Comparison of ENCODE assay signal across 12 cellular contexts in the genomic region with DNA sequence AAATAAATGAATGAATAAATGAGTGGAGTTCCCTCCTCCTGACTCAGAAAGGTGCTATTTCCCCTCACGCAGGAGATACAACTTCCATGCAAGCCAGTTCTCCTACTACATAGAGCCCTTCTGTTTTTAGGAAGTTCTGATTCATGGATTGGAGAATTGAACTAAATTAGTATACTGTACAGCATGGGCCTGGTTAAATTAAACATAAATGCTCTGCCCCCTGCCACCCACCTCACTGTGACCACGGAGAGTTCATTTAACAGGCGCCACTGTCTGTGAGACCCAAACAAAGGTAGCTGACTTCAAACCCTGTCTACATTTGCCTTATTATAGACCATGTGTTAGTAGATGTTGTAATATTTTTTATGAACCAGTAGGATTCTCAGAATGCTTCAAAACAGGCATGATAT. TPM values are rescaled to one million over a fixed set of nuclear protein-coding genes. Genes with fewer than 3 reads are reported as not detected.
DNase-seq lines count a peak whose midpoint lies in the region; ATAC-seq and TF ChIP-seq lines count a peak whose summit lies in the region.
"Had no signal": no experiment of that assay in that cellular context is flagged by ENCODE, and none has a peak within 500 bp of the region (broad histone marks: within the 10 kb centered on the region; RNA-seq: fewer than 3 reads in every experiment).

No MANE protein-coding gene starts in this region.

- H3K9me3 Mint-ChIP-seq in osteocyte (ENCODE audit: unreplicated experiment) = no peaks in the 10 kb centered on the region
- H3K9me3 Mint-ChIP-seq: activated naive CD4-positive, alpha-beta T cell treated with anti-CD3 and anti-CD28 coated beads, Interleukin-2, amount 10 ng/mL, durations not matched to agents 7 days and 5 days had no signal

- peaks cover 74% of the 10 kb centered on the region for H3K4me1 Mint-ChIP-seq in osteocyte (ENCODE audit: unreplicated experiment)

- no peak overlapping the region for H2AFZ ChIP-seq in fibroblast of lung (ENCODE audit: low read length)

- TF ChIP-seq CTCF in fibroblast of lung (conservative IDR thresholded peaks at IDR 0.05 in 1 of 2, IDR thresholded peaks at IDR 0.05 in 1 of 2; ENCODE audit: low read depth in 1 of 2, low read length in 2 of 2) = no peak
- TF ChIP-seq CTCF in osteocyte (IDR thresholded peaks at IDR 0.05) = no peak
- TF ChIP-seq CTCF in A673 (conservative IDR thresholded peaks at IDR 0.05; ENCODE audit: low read depth, low read length) = no peak

- peak overlapping the region; percentile 96 for H3K27ac Mint-ChIP-seq in osteocyte (ENCODE audit: unreplicated experiment)
- H3K27ac Mint-ChIP-seq: activated naive CD4-positive, alpha-beta T cell treated with anti-CD3 and anti-CD28 coated beads, Interleukin-2, amount 10 ng/mL, durations not matched to agents 7 days and 5 days had no signal

- ATAC-seq in HG02571 (IDR thresholded peaks at IDR 0.05; ENCODE audit: unreplicated experiment) = no peak

- H3K4me1 ChIP-seq in NT2/D1 (ENCODE audit: insufficient read depth, insufficient read length) = peaks cover 4% of the 10 kb centered on the region
- peaks cover 24% of the 10 kb centered on the region for H3K4me1 ChIP-seq in fibroblast of lung (ENCODE audit: control insufficient read depth, extremely low read depth, insufficient read depth, low read length)
- peaks cover 12% of the 10 kb centered on the region for H3K4me1 ChIP-seq in A673 (ENCODE audit: insufficient read depth, low read length, poor library complexity, severe bottlenecking)

- H3K36me3 ChIP-seq in NT2/D1 (ENCODE audit: insufficient read depth, insufficient read length, low read length) (no peaks in the 10 kb centered on the region), fibroblast of lung (ENCODE audit: control insufficient read depth, insufficient read depth, low read length) (no peaks in the 10 kb centered on the region), A673 (ENCODE audit: insufficient read depth, low read length, poor library complexity, severe bottlenecking) (no peaks in the 10 kb centered on the region)

- no TSS peak for BruUV-seq in A673 (replicated peaks; lab: Mats Ljungman, UMichigan)

- H3K27me3 ChIP-seq in NT2/D1 (ENCODE audit: insufficient read depth, insufficient read length) (no peaks in the 10 kb centered on the region), fibroblast of lung (ENCODE audit: control insufficient read depth, insufficient read depth, low read length) (no peaks in the 10 kb centered on the region), A673 (replicated peaks; ENCODE audit: insufficient read depth, low read depth, low read length, poor library complexity) (no peaks in the 10 kb centered on the region)

- POLR2A ChIA-PET in A673 (lab: Charles Lee; ENCODE audit: low non-redundant PET) = interaction anchor here (0.9 kb wide), 1 partner anchor 105 kb away, joined by 5 read pairs; no protein-coding TSS in a partner anchor

- no peak overlapping the region for H3K4me3 Mint-ChIP-seq in osteocyte (ENCODE audit: unreplicated experiment)
- H3K4me3 Mint-ChIP-seq: activated naive CD4-positive, alpha-beta T cell treated with anti-CD3 and anti-CD28 coated beads, Interleukin-2, amount 10 ng/mL, durations not matched to agents 7 days and 5 days had no signal

- H3K9me3 ChIP-seq in NT2/D1 (ENCODE audit: insufficient read depth, low read length) (no peaks in the 10 kb centered on the region), fibroblast of lung (ENCODE audit: control insufficient read depth, insufficient read depth, low read depth, low read length) (no peaks in the 10 kb centered on the region), A673 (ENCODE audit: low read depth, low read length, poor library complexity, severe bottlenecking) (no peaks in the 10 kb centered on the region)

- H3K27ac ChIP-seq in fibroblast of lung (ENCODE audit: insufficient read depth, low read length) (peak overlapping the region; percentile 90), A673 (ENCODE audit: low read depth, low read length, poor library complexity, severe bottlenecking) (no peak overlapping the region)

- H3K79me2 ChIP-seq in fibroblast of lung (ENCODE audit: control insufficient read depth, insufficient read depth, low read length) = no peaks in the 10 kb centered on the region

- H4K20me1 ChIP-seq in fibroblast of lung (ENCODE audit: control insufficient read depth, extremely low read depth, insufficient read depth, low read length) = no peaks in the 10 kb centered on the region

- H3K36me3 Mint-ChIP-seq in osteocyte (ENCODE audit: unreplicated experiment) = no peaks in the 10 kb centered on the region
- H3K36me3 Mint-ChIP-seq: activated naive CD4-positive, alpha-beta T cell treated with anti-CD3 and anti-CD28 coated beads, Interleukin-2, amount 10 ng/mL, durations not matched to agents 7 days and 5 days had no signal

- H3K4me2 ChIP-seq in fibroblast of lung (ENCODE audit: extremely low read depth, insufficient read depth, low read length) = peak overlapping the region; percentile 58

- no peaks in the 10 kb centered on the region for H3K27me3 Mint-ChIP-seq in osteocyte (ENCODE audit: unreplicated experiment)

- DNase-seq in DMS53 (lab: John Stamatoyannopoulos, UW) (peak; percentile 61), NT2/D1 (ENCODE audit: low read depth, low spot score) (no peak), fibroblast of lung (ENCODE audit: low read depth in 2 of 2) (peak in 1 of 2 donors; percentile 73), osteocyte (ENCODE audit: extremely low spot score, unreplicated experiment) (no peak), kidney glomerular epithelial cell (lab: John Stamatoyannopoulos, UW) (no peak), A673 (ENCODE audit: low spot score) (no peak), NCI-H510A (lab: John Stamatoyannopoulos, UW) (no peak)
- DNase-seq: activated naive CD4-positive, alpha-beta T cell treated with anti-CD3 and anti-CD28 coated beads, Interleukin-2, amount 10 ng/mL, durations not matched to agents 7 days and 5 days; DMS79 treated with DMSO at 0.1 percent for 48 hours; stimulated activated naive CD4-positive, alpha-beta T cell treated with Interleukin-2 at 50 U/mL for 16 hours; T1000 had no signal

- H3K9ac ChIP-seq in NT2/D1 (ENCODE audit: insufficient read length, low read depth) (peak overlapping the region; percentile 45), fibroblast of lung (ENCODE audit: insufficient read depth, low read length) (no peak overlapping the region)

- H3K4me3 ChIP-seq in NT2/D1 (ENCODE audit: insufficient read length, low read depth) (no peak overlapping the region), fibroblast of lung (replicated peaks in 1 of 4; ENCODE audit: control extremely low read depth in 1 of 4, insufficient read depth in 1 of 4, low read depth in 3 of 4, low read length in 4 of 4) (no peak overlapping the region), A673 (ENCODE audit: low read depth, low read length, poor library complexity, severe bottlenecking) (no peak overlapping the region)

- intact Hi-C loops in A673 (cut with micrococcal nuclease; ENCODE audit: unreplicated experiment) = no loop called here

- CTCF ChIA-PET in A673 (lab: Charles Lee) = no interaction called here

RNA-seq across cellular contexts. Expression of a gene that starts 9.1 kb away (rescaled TPM):
- total RNA-seq in fibroblast of lung (71.8 and 113 TPM in 2 replicates), osteocyte (154 and 170 TPM in 2 replicates), A673 (2021) (39.9 and 43.8 TPM in 2 replicates)
- 17.8 and 28.2 TPM in 2 replicates for polyA plus RNA-seq in fibroblast of lung
- 28.9 and 44.7 TPM in 2 replicates for polyA plus RNA-seq in fibroblast of lung (2012)
- 38.6 and 48.1 TPM in 2 replicates for polyA minus RNA-seq in fibroblast of lung (ENCODE audit: low replicate concordance)
